In genomic region chr6:144580771-144581170, GRCh38 we compare ENCODE assay signal across 19 cellular contexts.
A peak's percentile ranks its signal among the peaks of the same experiment; 100 is the strongest.
DNase-seq lines count a peak whose midpoint lies in the region; ATAC-seq, FAIRE-seq and TF ChIP-seq lines count a peak whose summit lies in the region.
"Had no signal": no experiment of that assay in that cellular context is flagged by ENCODE, and none has a peak within 500 bp of the region (broad histone marks: within the 10 kb centered on the region; RNA-seq: fewer than 3 reads in every experiment).

No MANE protein-coding gene starts in this region.

- H3K4me1 Mint-ChIP-seq in activated T-cell treated with anti-CD3 and anti-CD28 coated beads, Interleukin-2, amount 50 U/mL, for 24 hours (ENCODE audit: low read depth) = peaks cover 41% of the 10 kb centered on the region

- no peak for ATAC-seq in HG03196 (IDR thresholded peaks at IDR 0.05; ENCODE audit: unreplicated experiment)
- ATAC-seq: A549 had no signal

- H3K27me3 ChIP-seq in endothelial cell of umbilical vein (ENCODE audit: control insufficient read depth in 2 of 2, insufficient read depth in 2 of 2, low read length in 2 of 2) = no peaks in the 10 kb centered on the region

- H3K4me3 Mint-ChIP-seq in activated T-cell treated with anti-CD3 and anti-CD28 coated beads, Interleukin-2, amount 50 U/mL, for 24 hours = no peak overlapping the region

- dilution Hi-C loops in endothelial cell of umbilical vein (cut with MboI; ENCODE audit: extremely low pct_ligation_motif_present, low sequenced_read_pairs) = no loop called here

- H3K4me3 ChIP-seq in endothelial cell of umbilical vein (replicated peaks in 1 of 3; ENCODE audit: insufficient read depth in 1 of 3, low read depth in 1 of 3, low read length in 3 of 3) = no peak overlapping the region
- H3K4me3 ChIP-seq: A549 had no signal

- no peak for FAIRE-seq in endothelial cell of umbilical vein (lab: Jason Lieb, UNC)
- FAIRE-seq: A549 had no signal

- H3K36me3 ChIP-seq in endothelial cell of umbilical vein (ENCODE audit: control insufficient read depth in 2 of 2, extremely low read depth in 1 of 2, insufficient read depth in 2 of 2, low read length in 2 of 2) = peaks cover 8 to 10% of the 10 kb centered on the region in 2 experiments

- H3K36me3 Mint-ChIP-seq in activated T-cell treated with anti-CD3 and anti-CD28 coated beads, Interleukin-2, amount 50 U/mL, for 24 hours (ENCODE audit: low read depth) = peaks cover 22% of the 10 kb centered on the region

- POLR2A ChIA-PET in endothelial cell of umbilical vein (lab: Charles Lee) = no interaction called here

- H3K9me3 Mint-ChIP-seq in activated T-cell treated with anti-CD3 and anti-CD28 coated beads, Interleukin-2, amount 50 U/mL, for 24 hours = no peaks in the 10 kb centered on the region

- H2AFZ ChIP-seq in endothelial cell of umbilical vein (ENCODE audit: low read depth, low read length) = no peak overlapping the region

- H3K9ac ChIP-seq in endothelial cell of umbilical vein (replicated peaks; ENCODE audit: extremely low read depth, insufficient read depth, low read length) = no peak overlapping the region

- TF ChIP-seq CTCF in endothelial cell of umbilical vein (IDR thresholded peaks at IDR 0.05; ENCODE audit: extremely low read depth in 1 of 2, insufficient read depth in 1 of 2, low read depth in 1 of 2, low read length in 2 of 2) = no peak

- CTCF ChIA-PET in endothelial cell of umbilical vein (lab: Charles Lee) = interaction anchor here (1.0 kb wide), 1 partner anchor 14 kb away, joined by 4 read pairs; no protein-coding TSS in a partner anchor

- no peaks in the 10 kb centered on the region for H3K9me3 ChIP-seq in endothelial cell of umbilical vein (replicated peaks; ENCODE audit: control insufficient read depth, insufficient read depth, low read length)
- H3K9me3 ChIP-seq: A549 had no signal

- DNase-seq in activated T-cell treated with anti-CD3 and anti-CD28 coated beads, Interleukin-2, amount 50 U/mL, for 24 hours = no peak
- DNase-seq in activated T-cell treated with anti-CD3 and anti-CD28 coated beads for 4 hours (no peak), M059J (ENCODE audit: low read depth) (peak; percentile 17), endothelial cell of umbilical vein (ENCODE audit: low read depth, low spot score) (peak; percentile 52), renal cortical epithelial cell (ENCODE audit: low read depth) (peak; percentile 44), posterior vena cava (ENCODE audit: low spot score) (no peak)
- DNase-seq in activated CD4-positive, alpha-beta T cell treated with anti-CD3 and anti-CD28 coated beads for 48 hours = no peak
- DNase-seq: C1 segment of cervical spinal cord, Karpas-422, MM.1S, NCI-H1105, NCI-H1694 treated with DMSO at 0.1 percent for 48 hours, NCI-H2107, NCI-H2227 treated with DMSO at 0.1 percent for 48 hours, NCI-H524 treated with DMSO at 0.1 percent for 48 hours, RPMI8226, SIG-M5 had no signal

- H3K4me2 ChIP-seq in endothelial cell of umbilical vein (ENCODE audit: insufficient read depth, low read length) = no peak overlapping the region
- H3K4me2 ChIP-seq: A549 had no signal

- peak overlapping the region; percentile 7 for H3K27ac Mint-ChIP-seq in activated T-cell treated with anti-CD3 and anti-CD28 coated beads, Interleukin-2, amount 50 U/mL, for 24 hours

- no peak overlapping the region for H3K27ac ChIP-seq in endothelial cell of umbilical vein (ENCODE audit: insufficient read depth, low read depth, low read length)
- H3K27ac ChIP-seq: A549 had no signal

- no peak for TF ChIP-seq POLR2A in endothelial cell of umbilical vein (IDR thresholded peaks at IDR 0.05; ENCODE audit: low read depth, low read length)

- intact Hi-C loops in endothelial cell of umbilical vein (cut with micrococcal nuclease) = loop anchor here (10.0 kb wide), 2 partner anchors 264 to 554 kb away; no protein-coding TSS in a partner anchor
- intact Hi-C loops in posterior vena cava (cut with DNase I) = loop anchor here in 1 of 2 donors (10.0 kb wide), 1 partner anchor 644 kb away; no protein-coding TSS in a partner anchor

- H3K4me1 ChIP-seq in endothelial cell of umbilical vein (ENCODE audit: control insufficient read depth, extremely low read depth, insufficient read depth, low read length) = peaks cover 7% of the 10 kb centered on the region
- H3K4me1 ChIP-seq: A549 had no signal

- peaks cover 4% of the 10 kb centered on the region for H4K20me1 ChIP-seq in endothelial cell of umbilical vein (replicated peaks; ENCODE audit: control insufficient read depth, extremely low read depth, insufficient read depth, low read length)

- BruUV-seq in endothelial cell of umbilical vein (replicated peaks; lab: Mats Ljungman, UMichigan) = no TSS peak

- no peaks in the 10 kb centered on the region for H3K9me1 ChIP-seq in endothelial cell of umbilical vein (replicated peaks; ENCODE audit: control insufficient read depth, extremely low read depth, insufficient read depth, low read length)

- H3K27me3 Mint-ChIP-seq in activated T-cell treated with anti-CD3 and anti-CD28 coated beads, Interleukin-2, amount 50 U/mL, for 24 hours = no peaks in the 10 kb centered on the region

- H3K79me2 ChIP-seq in endothelial cell of umbilical vein (ENCODE audit: control insufficient read depth, insufficient read depth, low read length) = no peaks in the 10 kb centered on the region

TF ChIP-seq in endothelial cell of umbilical vein, 7 proteins besides CTCF, POLR2A, EP300 and RAD21:
- TF ChIP-seq JUN (IDR thresholded peaks at IDR 0.05; ENCODE audit: borderline replicate concordance, insufficient read depth, insufficient read length, low read depth) (no peak), MAX (IDR thresholded peaks at IDR 0.05; ENCODE audit: insufficient read depth, insufficient read length) (no peak), GATA2 (IDR thresholded peaks at IDR 0.05; ENCODE audit: insufficient read depth, insufficient read length, low read depth, low read length) (no peak), EZH2 (IDR thresholded peaks at IDR 0.05; ENCODE audit: borderline replicate concordance, low read depth, low read length, severe bottlenecking) (no peak), MYC (IDR thresholded peaks at IDR 0.05; ENCODE audit: low read depth, low read length) (no peak), POLR2AphosphoS5 (IDR thresholded peaks at IDR 0.05; ENCODE audit: insufficient read depth, low read depth, low read length) (no peak)

Comparison
In these comparisons a context has a peak if more than half of its experiments do, and no peak if none do; other contexts are left out.
1. DNase-seq: peak in M059J (single experiment), endothelial cell of umbilical vein (single experiment) and renal cortical epithelial cell (single experiment); none in activated T-cell treated with anti-CD3 and anti-CD28 coated beads, Interleukin-2, amount 50 U/mL, for 24 hours (single experiment), activated T-cell treated with anti-CD3 and anti-CD28 coated beads for 4 hours (single experiment), posterior vena cava (single experiment) and activated CD4-positive, alpha-beta T cell treated with anti-CD3 and anti-CD28 coated beads for 48 hours (single experiment).